In the genomic region with DNA sequence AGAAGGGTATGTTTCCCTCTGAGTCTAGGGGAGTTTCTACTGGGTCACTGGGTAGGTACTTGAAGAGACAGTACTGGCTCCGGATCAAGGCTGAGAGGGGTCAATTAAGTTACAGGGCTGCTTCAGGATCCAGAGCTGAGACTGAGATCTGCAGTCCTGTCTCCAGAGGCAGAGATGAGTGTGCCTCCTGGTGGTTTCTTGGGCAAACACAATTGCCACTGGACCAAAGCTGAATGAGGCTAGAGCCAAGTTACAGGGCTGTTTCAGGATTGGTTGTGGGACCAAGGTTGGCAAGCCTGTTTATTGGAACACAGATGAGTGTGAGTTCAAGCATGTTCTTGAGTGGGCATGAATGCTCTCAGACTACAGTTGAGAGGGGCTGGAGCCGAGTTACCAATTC, we compare ENCODE assay signal across 16 cellular contexts.
DNase-seq lines count a peak whose midpoint lies in the region; ATAC-seq and TF ChIP-seq lines count a peak whose summit lies in the region.
"Had no signal": no experiment of that assay in that cellular context is flagged by ENCODE, and none has a peak within 500 bp of the region (broad histone marks: within the 10 kb centered on the region; RNA-seq: fewer than 3 reads in every experiment).

No MANE protein-coding gene starts in this region.

- no peaks in the 10 kb centered on the region for H3F3A ChIP-seq in GM23338 (replicated peaks; ENCODE audit: low read depth)

- H3K4me3 Mint-ChIP-seq in GM23338, result no peak overlapping the region
- no peak overlapping the region for H3K4me3 Mint-ChIP-seq in WTC11
- H3K4me3 Mint-ChIP-seq: naive B cell; stimulated activated naive B cell treated with anti-CD40 and anti-IgM and Interleukin-4, amounts not matched to agents 10 μg/mL and 1 μg/mL and 100 μg/mL, for 72 hours had no signal

- no peak overlapping the region for H2AFZ ChIP-seq in GM23338

- no peaks in the 10 kb centered on the region for H4K20me1 ChIP-seq in GM23338 (replicated peaks; ENCODE audit: insufficient read depth)

- H3K4me3 ChIP-seq in BE2C (ENCODE audit: low read depth, low read length) (no peak overlapping the region), GM23338 (no peak overlapping the region), iPS DF 6.9 (ENCODE audit: low read length) (no peak overlapping the region)
- no peak overlapping the region for H3K4me3 ChIP-seq in effector memory CD4-positive, alpha-beta T cell (ENCODE audit: insufficient read depth, low read depth, low read length, poor library complexity, severe bottlenecking)
- H3K4me3 ChIP-seq: body of pancreas had no signal

- H3K27ac ChIP-seq in GM23338 (ENCODE audit: low read depth), result no peak overlapping the region
- no peak overlapping the region for H3K27ac ChIP-seq in iPS DF 6.9 (ENCODE audit: low read length)
- no peak overlapping the region for H3K27ac ChIP-seq in effector memory CD4-positive, alpha-beta T cell (ENCODE audit: insufficient read depth, low read length, poor library complexity, severe bottlenecking)
- H3K27ac ChIP-seq: body of pancreas had no signal

- no peaks in the 10 kb centered on the region for H3K4me1 Mint-ChIP-seq in GM23338
- H3K4me1 Mint-ChIP-seq in WTC11, result no peaks in the 10 kb centered on the region
- H3K4me1 Mint-ChIP-seq: naive B cell; stimulated activated naive B cell treated with anti-CD40 and anti-IgM and Interleukin-4, amounts not matched to agents 10 μg/mL and 1 μg/mL and 100 μg/mL, for 72 hours had no signal

- H3K27ac Mint-ChIP-seq in GM23338 (no peak overlapping the region), WTC11 (no peak overlapping the region)
- H3K27ac Mint-ChIP-seq: naive B cell; stimulated activated naive B cell treated with anti-CD40 and anti-IgM and Interleukin-4, amounts not matched to agents 10 μg/mL and 1 μg/mL and 100 μg/mL, for 72 hours had no signal

- no peaks in the 10 kb centered on the region; the same call in 1 of the 2 replicates for H3K9me2 ChIP-seq in GM23338 (ENCODE audit: insufficient read depth)

- H3K4me1 ChIP-seq in BE2C (no peaks in the 10 kb centered on the region), GM23338 (ENCODE audit: insufficient read depth) (no peaks in the 10 kb centered on the region), iPS DF 6.9 (ENCODE audit: control insufficient read depth, insufficient read depth, low read length) (no peaks in the 10 kb centered on the region)
- no peaks in the 10 kb centered on the region for H3K4me1 ChIP-seq in effector memory CD4-positive, alpha-beta T cell (ENCODE audit: control insufficient read depth, insufficient read depth, low read length, poor library complexity, severe bottlenecking)
- H3K4me1 ChIP-seq: body of pancreas had no signal

- H3K9me3 Mint-ChIP-seq in GM23338, result peaks cover 3% of the 10 kb centered on the region; the same call in 2 of the 3 replicates
- H3K9me3 Mint-ChIP-seq in WTC11, result peaks cover 16% of the 10 kb centered on the region

- H3K27me3 Mint-ChIP-seq in GM23338 (ENCODE audit: insufficient read depth, low read depth, poor library complexity) (no peaks in the 10 kb centered on the region), WTC11 (ENCODE audit: low read depth) (no peaks in the 10 kb centered on the region)
- H3K27me3 Mint-ChIP-seq: naive B cell; stimulated activated naive B cell treated with anti-CD40 and anti-IgM and Interleukin-4, amounts not matched to agents 10 μg/mL and 1 μg/mL and 100 μg/mL, for 72 hours had no signal

- CTCF ChIA-PET in WTC11 (lab: Charles Lee), result interaction anchor here (0.6 to 2.1 kb wide), 22 partner anchors 12 to 602 kb away, joined by 3 to 24 read pairs (median 4); a partner anchor contains a TSS

- H3K4me2 ChIP-seq in GM23338, result no peak overlapping the region

- H3K27me3 ChIP-seq in BE2C (no peaks in the 10 kb centered on the region), GM23338 (ENCODE audit: insufficient read depth) (no peaks in the 10 kb centered on the region), iPS DF 6.9 (ENCODE audit: control insufficient read depth, insufficient read depth, low read length) (no peaks in the 10 kb centered on the region)
- no peaks in the 10 kb centered on the region for H3K27me3 ChIP-seq in effector memory CD4-positive, alpha-beta T cell (replicated peaks; ENCODE audit: control insufficient read depth, insufficient read depth, low read length, poor library complexity, severe bottlenecking)
- H3K27me3 ChIP-seq: body of pancreas had no signal

- ATAC-seq in GM23338 (peak; percentile 73), WTC11 (peak; percentile 96), GM21529 (IDR thresholded peaks at IDR 0.05; ENCODE audit: unreplicated experiment) (no peak)
- ATAC-seq: body of pancreas; stimulated activated naive B cell treated with anti-CD40 and anti-IgM and Interleukin-4, amounts not matched to agents 10 μg/mL and 1 μg/mL and 100 μg/mL, for 72 hours had no signal

- H3K36me3 Mint-ChIP-seq in GM23338 (ENCODE audit: low read depth) (no peaks in the 10 kb centered on the region; the same call in 2 of the 3 replicates), WTC11 (no peaks in the 10 kb centered on the region)
- H3K36me3 Mint-ChIP-seq: naive B cell; stimulated activated naive B cell treated with anti-CD40 and anti-IgM and Interleukin-4, amounts not matched to agents 10 μg/mL and 1 μg/mL and 100 μg/mL, for 72 hours had no signal

- H3K36me3 ChIP-seq in BE2C, result no peaks in the 10 kb centered on the region
- H3K36me3 ChIP-seq in GM23338 (ENCODE audit: insufficient read depth), result no peaks in the 10 kb centered on the region
- H3K36me3 ChIP-seq in iPS DF 6.9 (ENCODE audit: control insufficient read depth, insufficient read depth, low read length), result no peaks in the 10 kb centered on the region
- no peaks in the 10 kb centered on the region for H3K36me3 ChIP-seq in effector memory CD4-positive, alpha-beta T cell (ENCODE audit: control insufficient read depth, insufficient read depth, low read length)

- H3K9me3 ChIP-seq in BE2C (no peaks in the 10 kb centered on the region), iPS DF 6.9 (ENCODE audit: control insufficient read depth, insufficient read depth, low read length) (no peaks in the 10 kb centered on the region)
- no peaks in the 10 kb centered on the region for H3K9me3 ChIP-seq in effector memory CD4-positive, alpha-beta T cell (ENCODE audit: control insufficient read depth, low read length)
- H3K9me3 ChIP-seq: body of pancreas had no signal

- POLR2A ChIA-PET in WTC11 (lab: Charles Lee), result interaction anchor here (0.9 kb wide), 1 partner anchor 157 kb away, joined by 3 read pairs; a partner anchor contains a TSS

- H3K79me2 ChIP-seq in GM23338 (replicated peaks; ENCODE audit: insufficient read depth), result no peaks in the 10 kb centered on the region

- no CpG with 5 or more reads among the region's 2 CpGs for WGBS in iPS DF 6.9 (ENCODE audit: insufficient coverage, insufficient read length)

- TF ChIP-seq CTCF in BE2C (IDR thresholded peaks at IDR 0.05; ENCODE audit: low read depth, low read length) (peak; percentile 34), GM23338 (conservative IDR thresholded peaks at IDR 0.05; ENCODE audit: low read depth in 2 of 2) (peak; percentile 47 to 76), WTC11 (IDR thresholded peaks at IDR 0.05) (no peak)

- DNase-seq in BE2C (no peak), GM23338 (ENCODE audit: low spot score) (peak; percentile 31), WTC11 (ENCODE audit: low spot score) (peak; percentile 46), iPS DF 6.9 (ENCODE audit: low read depth, low spot score) (peak; percentile 25), RKO (ENCODE audit: low spot score) (no peak)
- DNase-seq in stimulated activated naive CD4-positive, alpha-beta T cell treated with Interleukin-2 at 50 U/mL for 16 hours (lab: John Stamatoyannopoulos, UW), result no peak
- DNase-seq in effector memory CD4-positive, alpha-beta T cell, result no peak
- DNase-seq: activated CD4-positive, alpha-beta T cell treated with anti-CD3 and anti-CD28 coated beads for 4 hours; activated CD8-positive, alpha-beta memory T cell treated with anti-CD3 and anti-CD28 coated beads, Interleukin-2, amount 50 U/mL, for 48 hours; activated naive CD4-positive, alpha-beta T cell treated with Interleukin-2 at 50 U/mL for 16 hours; body of pancreas; MV-4-11; naive B cell; SHP77; stimulated activated naive B cell treated with anti-CD40 and anti-IgM and Interleukin-4, amounts not matched to agents 10 μg/mL and 1 μg/mL and 100 μg/mL, for 72 hours had no signal

TF ChIP-seq in GM23338, 12 proteins besides CTCF, POLR2A, EP300 and RAD21:
- TF ChIP-seq EZH2 (IDR thresholded peaks at IDR 0.05; ENCODE audit: low read depth, unreplicated experiment) (no peak), ZNF114 (CRISPR knock-in tag; IDR thresholded peaks at IDR 0.05) (no peak)
- TF ChIP-seq, protein P1, sequence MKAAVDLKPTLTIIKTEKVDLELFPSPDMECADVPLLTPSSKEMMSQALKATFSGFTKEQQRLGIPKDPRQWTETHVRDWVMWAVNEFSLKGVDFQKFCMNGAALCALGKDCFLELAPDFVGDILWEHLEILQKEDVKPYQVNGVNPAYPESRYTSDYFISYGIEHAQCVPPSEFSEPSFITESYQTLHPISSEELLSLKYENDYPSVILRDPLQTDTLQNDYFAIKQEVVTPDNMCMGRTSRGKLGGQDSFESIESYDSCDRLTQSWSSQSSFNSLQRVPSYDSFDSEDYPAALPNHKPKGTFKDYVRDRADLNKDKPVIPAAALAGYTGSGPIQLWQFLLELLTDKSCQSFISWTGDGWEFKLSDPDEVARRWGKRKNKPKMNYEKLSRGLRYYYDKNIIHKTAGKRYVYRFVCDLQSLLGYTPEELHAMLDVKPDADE (IDR thresholded peaks at IDR 0.05), result no peak

TF ChIP-seq in WTC11, 78 proteins besides CTCF, POLR2A, EP300 and RAD21 (continues in another document):
- TF ChIP-seq, protein P2, sequence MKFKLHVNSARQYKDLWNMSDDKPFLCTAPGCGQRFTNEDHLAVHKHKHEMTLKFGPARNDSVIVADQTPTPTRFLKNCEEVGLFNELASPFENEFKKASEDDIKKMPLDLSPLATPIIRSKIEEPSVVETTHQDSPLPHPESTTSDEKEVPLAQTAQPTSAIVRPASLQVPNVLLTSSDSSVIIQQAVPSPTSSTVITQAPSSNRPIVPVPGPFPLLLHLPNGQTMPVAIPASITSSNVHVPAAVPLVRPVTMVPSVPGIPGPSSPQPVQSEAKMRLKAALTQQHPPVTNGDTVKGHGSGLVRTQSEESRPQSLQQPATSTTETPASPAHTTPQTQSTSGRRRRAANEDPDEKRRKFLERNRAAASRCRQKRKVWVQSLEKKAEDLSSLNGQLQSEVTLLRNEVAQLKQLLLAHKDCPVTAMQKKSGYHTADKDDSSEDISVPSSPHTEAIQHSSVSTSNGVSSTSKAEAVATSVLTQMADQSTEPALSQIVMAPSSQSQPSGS (CRISPR knock-in tag; IDR thresholded peaks at IDR 0.05; ENCODE audit: borderline replicate concordance, low read depth), result no peak

Comparison
In these comparisons a context has a peak if more than half of its experiments do, and no peak if none do; other contexts are left out.
1. DNase-seq: peak in GM23338 (single experiment), WTC11 (single experiment) and iPS DF 6.9 (single experiment); none in BE2C (single experiment), stimulated activated naive CD4-positive, alpha-beta T cell treated with Interleukin-2 at 50 U/mL for 16 hours (single experiment), RKO (single experiment) and effector memory CD4-positive, alpha-beta T cell (0 of 3).